ENCODE assay signal across 20 cellular contexts in genomic region chr12:2555487-2556082, GRCh38.
DNase-seq lines count a peak whose midpoint lies in the region; ATAC-seq and TF ChIP-seq lines count a peak whose summit lies in the region.
"Had no signal": no experiment of that assay in that cellular context is flagged by ENCODE, and none has a peak within 500 bp of the region (broad histone marks: within the 10 kb centered on the region; RNA-seq: fewer than 3 reads in every experiment).

No MANE protein-coding gene starts in this region.

- no peaks in the 10 kb centered on the region for H3K79me2 ChIP-seq in GM23338 (replicated peaks; ENCODE audit: insufficient read depth)

- H3K9me2 ChIP-seq in GM23338 (ENCODE audit: insufficient read depth) = no peaks in the 10 kb centered on the region

- H3K4me3 Mint-ChIP-seq in GM23338 (no peak overlapping the region), nephron progenitor cell (no peak overlapping the region)
- H3K4me3 Mint-ChIP-seq: activated naive CD8-positive, alpha-beta T cell treated with anti-CD3 and anti-CD28 coated beads, Interleukin-2, amount 10 ng/mL, durations not matched to agents 7 days and 5 days; naive thymus-derived CD8-positive, alpha-beta T cell; stimulated activated naive B cell treated with anti-CD40 and anti-IgM and Interleukin-4, amounts not matched to agents 10 μg/mL and 1 μg/mL and 100 μg/mL, for 72 hours had no signal

- DNase-seq in GM23338 (ENCODE audit: low spot score) (peak; percentile 24), NCI-H1694 (lab: John Stamatoyannopoulos, UW) (peak; percentile 98), NCI-H82 treated with DMSO at 0.1 percent for 48 hours (lab: John Stamatoyannopoulos, UW; ENCODE audit: unreplicated experiment) (peak; percentile 87), nephron progenitor cell (no peak), DMS114 treated with DMSO at 0.1 percent for 48 hours (lab: John Stamatoyannopoulos, UW; ENCODE audit: unreplicated experiment) (no peak)
- DNase-seq: activated CD4-positive, alpha-beta T cell treated with anti-CD3 and anti-CD28 coated beads for 48 hours; activated naive CD8-positive, alpha-beta T cell treated with anti-CD3 and anti-CD28 coated beads, Interleukin-2, amount 10 ng/mL, durations not matched to agents 7 days and 5 days; DMS79; HCEC 1CT; Karpas-422; mesenchymal stem cell; naive thymus-derived CD8-positive, alpha-beta T cell; PC-3; SHP77 treated with DMSO at 0.1 percent for 48 hours; stimulated activated CD4-positive, alpha-beta T cell treated with anti-CD3 and anti-CD28 coated beads, Interleukin-1b, Interleukin-23, amount 100 ng/mL, for 48 hours; stimulated activated naive B cell treated with anti-CD40 and anti-IgM and Interleukin-4, amounts not matched to agents 10 μg/mL and 1 μg/mL and 100 μg/mL, for 72 hours; T-helper 1 cell had no signal

- H3F3A ChIP-seq in GM23338 (replicated peaks; ENCODE audit: low read depth) = no peaks in the 10 kb centered on the region

- ATAC-seq in GM23338 = peak; percentile 79
- ATAC-seq in GM19324 (IDR thresholded peaks at IDR 0.05; ENCODE audit: low FRiP score, unreplicated experiment) = no peak
- no peak for ATAC-seq in GM21528 (IDR thresholded peaks at IDR 0.05; ENCODE audit: low FRiP score, unreplicated experiment)
- ATAC-seq: naive thymus-derived CD8-positive, alpha-beta T cell; PC-3; stimulated activated naive B cell treated with anti-CD40 and anti-IgM and Interleukin-4, amounts not matched to agents 10 μg/mL and 1 μg/mL and 100 μg/mL, for 72 hours had no signal

- no peak overlapping the region for H3K27ac ChIP-seq in GM23338 (ENCODE audit: low read depth)
- H3K27ac ChIP-seq: thoracic aorta had no signal

- H3K27ac Mint-ChIP-seq in GM23338 (no peak overlapping the region), nephron progenitor cell (peak overlapping the region; percentile 8)
- H3K27ac Mint-ChIP-seq: activated naive CD8-positive, alpha-beta T cell treated with anti-CD3 and anti-CD28 coated beads, Interleukin-2, amount 10 ng/mL, durations not matched to agents 7 days and 5 days; stimulated activated naive B cell treated with anti-CD40 and anti-IgM and Interleukin-4, amounts not matched to agents 10 μg/mL and 1 μg/mL and 100 μg/mL, for 72 hours had no signal

- peaks cover 3% of the 10 kb centered on the region; the same call in 2 of the 3 replicates for H3K4me1 Mint-ChIP-seq in GM23338
- H3K4me1 Mint-ChIP-seq in nephron progenitor cell = peaks cover 26% of the 10 kb centered on the region
- H3K4me1 Mint-ChIP-seq: activated naive CD8-positive, alpha-beta T cell treated with anti-CD3 and anti-CD28 coated beads, Interleukin-2, amount 10 ng/mL, durations not matched to agents 7 days and 5 days; stimulated activated naive B cell treated with anti-CD40 and anti-IgM and Interleukin-4, amounts not matched to agents 10 μg/mL and 1 μg/mL and 100 μg/mL, for 72 hours had no signal

- H3K4me1 ChIP-seq in GM23338 (ENCODE audit: insufficient read depth) = no peaks in the 10 kb centered on the region

- H3K36me3 Mint-ChIP-seq in GM23338 (ENCODE audit: low read depth) (no peaks in the 10 kb centered on the region), nephron progenitor cell (ENCODE audit: low read depth) (no peaks in the 10 kb centered on the region)
- H3K36me3 Mint-ChIP-seq: activated naive CD8-positive, alpha-beta T cell treated with anti-CD3 and anti-CD28 coated beads, Interleukin-2, amount 10 ng/mL, durations not matched to agents 7 days and 5 days; naive thymus-derived CD8-positive, alpha-beta T cell; stimulated activated naive B cell treated with anti-CD40 and anti-IgM and Interleukin-4, amounts not matched to agents 10 μg/mL and 1 μg/mL and 100 μg/mL, for 72 hours had no signal

- H3K9me3 Mint-ChIP-seq in GM23338 = no peaks in the 10 kb centered on the region
- no peaks in the 10 kb centered on the region for H3K9me3 Mint-ChIP-seq in nephron progenitor cell
- H3K9me3 Mint-ChIP-seq: activated naive CD8-positive, alpha-beta T cell treated with anti-CD3 and anti-CD28 coated beads, Interleukin-2, amount 10 ng/mL, durations not matched to agents 7 days and 5 days; naive thymus-derived CD8-positive, alpha-beta T cell; stimulated activated naive B cell treated with anti-CD40 and anti-IgM and Interleukin-4, amounts not matched to agents 10 μg/mL and 1 μg/mL and 100 μg/mL, for 72 hours had no signal

- no peak overlapping the region for H3K4me3 ChIP-seq in GM23338
- H3K4me3 ChIP-seq: thoracic aorta had no signal

- H2AFZ ChIP-seq in GM23338 = no peak overlapping the region

- H3K4me2 ChIP-seq in GM23338 = no peak overlapping the region

- H3K27me3 ChIP-seq in GM23338 (ENCODE audit: insufficient read depth) = no peaks in the 10 kb centered on the region

- TF ChIP-seq CTCF in GM23338 (conservative IDR thresholded peaks at IDR 0.05; ENCODE audit: low read depth in 2 of 2) = no peak
- no peak for TF ChIP-seq CTCF in nephron progenitor cell (IDR thresholded peaks at IDR 0.05)

- peaks cover 6% of the 10 kb centered on the region for H3K27me3 Mint-ChIP-seq in GM23338 (ENCODE audit: insufficient read depth, low read depth, poor library complexity)
- peaks cover 27% of the 10 kb centered on the region for H3K27me3 Mint-ChIP-seq in nephron progenitor cell (ENCODE audit: low read depth, poor library complexity)

- H4K20me1 ChIP-seq in GM23338 (replicated peaks; ENCODE audit: insufficient read depth) = no peaks in the 10 kb centered on the region

- H3K36me3 ChIP-seq in GM23338 (ENCODE audit: insufficient read depth) = no peaks in the 10 kb centered on the region

TF ChIP-seq in GM23338, 12 proteins besides CTCF, POLR2A, EP300 and RAD21:
- no peak for TF ChIP-seq ZNF462 (CRISPR knock-in tag; IDR thresholded peaks at IDR 0.05)
TF ChIP-seq in GM23338: peak in this region for 0.

Comparison
In these comparisons a context has a peak if more than half of its experiments do, and no peak if none do; other contexts are left out.
1. DNase-seq: peak in GM23338 (single experiment), NCI-H1694 (single experiment) and NCI-H82 treated with DMSO at 0.1 percent for 48 hours (single experiment); none in nephron progenitor cell (single experiment) and DMS114 treated with DMSO at 0.1 percent for 48 hours (single experiment).